ENCODE assay signal across 1 cellular context in genomic region chr3:4731543-4732111, GRCh38.
TF ChIP-seq lines count a peak whose summit lies in the region.

No MANE protein-coding gene starts in this region.

TF ChIP-seq in K562, 482 proteins besides CTCF, POLR2A, EP300 and RAD21:
- TF ChIP-seq PKNOX1 (IDR thresholded peaks at IDR 0.05) (peak; percentile 86), GATAD2A (IDR thresholded peaks at IDR 0.05) (0 out of 2 replicates have a peak, but pooled peaks have one; percentile 25), HMG20B (CRISPR knock-in tag; IDR thresholded peaks at IDR 0.05) (no peak)
TF ChIP-seq in K562: peak in this region for 2.
